18 cellular contexts compared by ENCODE assay signal in genomic region chr7:121624922-121625321, GRCh38.
A peak's percentile ranks its signal among the peaks of the same experiment; 100 is the strongest.
DNase-seq lines count a peak whose midpoint lies in the region; ATAC-seq, FAIRE-seq and TF ChIP-seq lines count a peak whose summit lies in the region.
"Had no signal": no experiment of that assay in that cellular context is flagged by ENCODE, and none has a peak within 500 bp of the region (broad histone marks: within the 10 kb centered on the region; RNA-seq: fewer than 3 reads in every experiment).

No MANE protein-coding gene starts in this region.

- in situ Hi-C loops in SK-MEL-5 (cut with HindIII; ENCODE audit: low pct_unique_long_range_greater_than_20kb, low sequenced_read_pairs): no loop called here

- H4K20me1 ChIP-seq in BLaER1: no peaks in the 10 kb centered on the region

- peak overlapping the region; percentile 55; the same call in 1 of the 2 replicates for H3K4me2 ChIP-seq in BLaER1

- DNase-seq in SK-MEL-5 (ENCODE audit: low read depth, low spot score) (peak; percentile 75), fibroblast of peridontal ligament (ENCODE audit: extremely low read depth) (peak; percentile 6), midbrain (lab: John Stamatoyannopoulos, UW) (peak; percentile 36), NCI-H2171 treated with DMSO at 0.1 percent for 48 hours (lab: John Stamatoyannopoulos, UW) (no peak), GM12892 (ENCODE audit: insufficient read length) (no peak)
- DNase-seq: activated CD4-positive, alpha-beta memory T cell treated with anti-CD3 and anti-CD28 coated beads for 36 hours; central memory CD4-positive, alpha-beta T cell; DMS153; NCI-H2081 treated with DMSO at 0.1 percent for 48 hours; NCI-H774; stimulated activated CD4-positive, alpha-beta T cell treated with anti-CD3 and anti-CD28 coated beads, Interleukin-2, amount 100 ng/mL, for 48 hours; T-helper 9 cell had no signal

- H3K9ac ChIP-seq in BLaER1: no peak overlapping the region

- H3K27ac ChIP-seq in BLaER1: no peak overlapping the region
- H3K27ac ChIP-seq: epithelial cell of prostate, HL-60, prostate gland had no signal

- ATAC-seq in GM21528 (IDR thresholded peaks at IDR 0.05; ENCODE audit: low FRiP score, unreplicated experiment) (no peak), GM21515 (IDR thresholded peaks at IDR 0.05; ENCODE audit: unreplicated experiment) (no peak)

- no peak for FAIRE-seq in GM12892 (lab: Jason Lieb, UNC)

- H3K27me3 ChIP-seq in BLaER1: no peaks in the 10 kb centered on the region

- no peak for TF ChIP-seq POLR2A in GM12892 (IDR thresholded peaks at IDR 0.05; ENCODE audit: low read depth, low read length)

- no peaks in the 10 kb centered on the region for H3K9me3 ChIP-seq in BLaER1
- H3K9me3 ChIP-seq: prostate gland had no signal

- H3K36me3 ChIP-seq in BLaER1: no peaks in the 10 kb centered on the region
- H3K36me3 ChIP-seq: prostate gland had no signal

- peaks cover 31% of the 10 kb centered on the region for H3K4me1 ChIP-seq in BLaER1
- H3K4me1 ChIP-seq: prostate gland had no signal

- no peak overlapping the region for H3K4me3 ChIP-seq in BLaER1
- H3K4me3 ChIP-seq: prostate gland had no signal

Comparison
In these comparisons a context has a peak if more than half of its experiments do, and no peak if none do; other contexts are left out.
1. DNase-seq: peak in SK-MEL-5 (single experiment), fibroblast of peridontal ligament (single experiment) and midbrain (single experiment); none in NCI-H2171 treated with DMSO at 0.1 percent for 48 hours (single experiment) and GM12892 (single experiment).